Comparison of ENCODE assay signal across 9 cellular contexts in genomic region chr2:230737791-230738226, GRCh38. TPM values are rescaled to one million over a fixed set of nuclear protein-coding genes. Genes with fewer than 3 reads are reported as not detected.
DNase-seq lines count a peak whose midpoint lies in the region; TF ChIP-seq lines count a peak whose summit lies in the region.
"Had no signal": no experiment of that assay in that cellular context is flagged by ENCODE, and none has a peak within 500 bp of the region (broad histone marks: within the 10 kb centered on the region; RNA-seq: fewer than 3 reads in every experiment).

No MANE protein-coding gene starts in this region.

- peaks cover 19% of the 10 kb centered on the region in 2 donors for H3K36me3 Mint-ChIP-seq in CD4-positive, alpha-beta memory T cell
- H3K36me3 Mint-ChIP-seq in nephron (ENCODE audit: low read depth) (peaks cover 20% of the 10 kb centered on the region), CD14-positive monocyte (peaks cover 26 to 47% of the 10 kb centered on the region in 2 donors)

- peak overlapping the region in 1 of 2 donors; percentile 8 for H3K9ac ChIP-seq in duodenal mucosa (ENCODE audit: low read depth in 1 of 2, low read length in 2 of 2)

- peaks cover 61 to 86% (median 72%) of the 10 kb centered on the region in 4 donors for H3K4me1 Mint-ChIP-seq in CD4-positive, alpha-beta memory T cell
- peaks cover 22% of the 10 kb centered on the region for H3K4me1 Mint-ChIP-seq in nephron
- H3K4me1 Mint-ChIP-seq in CD14-positive monocyte: peaks cover 42% of the 10 kb centered on the region

- no peak for DNase-seq in CD4-positive, alpha-beta memory T cell
- DNase-seq in LoVo (ENCODE audit: low spot score): peak; percentile 74
- no peak for DNase-seq in AML-193 (lab: John Stamatoyannopoulos, UW)
- DNase-seq in CD14-positive monocyte (ENCODE audit: low spot score): no peak
- DNase-seq in DMS 273 treated with DMSO at 0.1 percent for 48 hours (lab: John Stamatoyannopoulos, UW): no peak
- no peak for DNase-seq in superior temporal gyrus (ENCODE audit: extremely low spot score)
- DNase-seq: NCI-H1105 had no signal

- H3K27me3 ChIP-seq in CD4-positive, alpha-beta memory T cell (ENCODE audit: insufficient read depth, low read length): no peaks in the 10 kb centered on the region
- H3K27me3 ChIP-seq in duodenal mucosa (ENCODE audit: control insufficient read depth in 1 of 2, insufficient read depth in 2 of 2, low read length in 2 of 2): no peaks in the 10 kb centered on the region

- H3K27ac Mint-ChIP-seq in CD4-positive, alpha-beta memory T cell: peak overlapping the region; percentile 10 to 61 (median 58)
- H3K27ac Mint-ChIP-seq in nephron: peak overlapping the region; percentile 39 to 82 (median 48)
- peak overlapping the region in 2 of 7 donors; percentile 0 to 5 for H3K27ac Mint-ChIP-seq in CD14-positive monocyte

- no peak overlapping the region for H3K4me3 ChIP-seq in CD4-positive, alpha-beta memory T cell (ENCODE audit: low read length in 2 of 2)
- H3K4me3 ChIP-seq in duodenal mucosa (ENCODE audit: low read depth in 1 of 2, low read length in 2 of 2): no peak overlapping the region

- peak overlapping the region in 6 of 8 donors; percentile 15 to 59 (median 48) for H3K4me3 Mint-ChIP-seq in CD4-positive, alpha-beta memory T cell
- H3K4me3 Mint-ChIP-seq in nephron (no peak overlapping the region), CD14-positive monocyte (no peak overlapping the region)

- H3K9me3 ChIP-seq in CD4-positive, alpha-beta memory T cell (ENCODE audit: control insufficient read depth in 1 of 2, low read length in 2 of 2): no peaks in the 10 kb centered on the region
- no peaks in the 10 kb centered on the region for H3K9me3 ChIP-seq in duodenal mucosa (ENCODE audit: control insufficient read depth in 1 of 2, low read length in 2 of 2)

- intact Hi-C loops in CD4-positive, alpha-beta memory T cell (cut with micrococcal nuclease): loop anchor here (2.0 kb wide), 1 partner anchor 15 kb away; no protein-coding TSS in a partner anchor
- intact Hi-C loops in CD14-positive monocyte (cut with micrococcal nuclease): no loop called here

- H3K36me3 ChIP-seq in CD4-positive, alpha-beta memory T cell (ENCODE audit: insufficient read depth, low read length): no peaks in the 10 kb centered on the region
- peaks cover 6 to 7% of the 10 kb centered on the region in 2 donors for H3K36me3 ChIP-seq in duodenal mucosa (ENCODE audit: control insufficient read depth in 1 of 2, insufficient read depth in 2 of 2, low read length in 2 of 2)

- H3K9me3 Mint-ChIP-seq in CD4-positive, alpha-beta memory T cell: no peaks in the 10 kb centered on the region
- H3K9me3 Mint-ChIP-seq in nephron (no peaks in the 10 kb centered on the region), CD14-positive monocyte (no peaks in the 10 kb centered on the region)

- TF ChIP-seq CTCF in nephron (IDR thresholded peaks at IDR 0.05; ENCODE audit: unreplicated experiment in 3 of 3): no peak
- TF ChIP-seq CTCF in CD14-positive monocyte (IDR thresholded peaks at IDR 0.05): no peak

- no peaks in the 10 kb centered on the region for H3K27me3 Mint-ChIP-seq in CD4-positive, alpha-beta memory T cell
- H3K27me3 Mint-ChIP-seq in nephron (ENCODE audit: low read depth) (no peaks in the 10 kb centered on the region), CD14-positive monocyte (ENCODE audit: low read depth in 3 of 3) (no peaks in the 10 kb centered on the region)

- CTCF ChIA-PET in CD4-positive, alpha-beta memory T cell (lab: Charles Lee; ENCODE audit: partially characterized antibody): interaction anchor here (0.7 to 2.4 kb wide), 3 partner anchors 13 to 61 kb away, joined by 3 to 9 read pairs (median 3); no protein-coding TSS in a partner anchor

- peak overlapping the region; percentile 1 for H3K27ac ChIP-seq in CD4-positive, alpha-beta memory T cell (ENCODE audit: low read depth, low read length)
- peak overlapping the region; percentile 24 for H3K27ac ChIP-seq in duodenal mucosa (ENCODE audit: low read depth, low read length)

- peaks cover 84% of the 10 kb centered on the region for H3K4me1 ChIP-seq in CD4-positive, alpha-beta memory T cell (ENCODE audit: insufficient read depth, low read length)
- peaks cover 20 to 50% of the 10 kb centered on the region in 2 donors for H3K4me1 ChIP-seq in duodenal mucosa (ENCODE audit: control insufficient read depth in 1 of 2, insufficient read depth in 2 of 2, low read length in 2 of 2)

- POLR2A ChIA-PET in CD4-positive, alpha-beta memory T cell (lab: Charles Lee; ENCODE audit: partially characterized antibody): interaction anchor here (0.9 to 2.0 kb wide), 2 partner anchors 23 to 46 kb away, joined by 3 to 6 read pairs; no protein-coding TSS in a partner anchor

RNA-seq across cellular contexts. Expression of gene CAB39, which starts 25.2 kb away (rescaled TPM):
- 100 to 1,000 TPM; 112 to 115 TPM for total RNA-seq in CD4-positive, alpha-beta memory T cell
- polyA plus RNA-seq in CD4-positive, alpha-beta memory T cell: 10 to 100 TPM; 80.8 to 88.5 TPM
- 10 to 100 TPM; 33.1 to 38.3 TPM for polyA plus RNA-seq in CD14-positive monocyte

Comparison
In these comparisons a context has a peak if more than half of its experiments do, and no peak if none do; other contexts are left out.
1. H3K4me3 Mint-ChIP-seq: peak in CD4-positive, alpha-beta memory T cell (6 of 8); none in nephron (0 of 3) and CD14-positive monocyte (0 of 2).